In genomic region chr1:81471255-81471654, GRCh38 we compare ENCODE assay signal across 22 cellular contexts.
"Had no signal": no experiment of that assay in that cellular context is flagged by ENCODE, and none has a peak within 500 bp of the region (broad histone marks: within the 10 kb centered on the region; RNA-seq: fewer than 3 reads in every experiment).

No MANE protein-coding gene starts in this region.

- H3K36me3 Mint-ChIP-seq: activated naive CD8-positive, alpha-beta T cell treated with anti-CD3 and anti-CD28 coated beads, Interleukin-2, amount 10 ng/mL, durations not matched to agents 7 days and 5 days had no signal

- H3K27ac Mint-ChIP-seq: activated CD8-positive, alpha-beta T cell treated with anti-CD3 and anti-CD28 coated beads, Interleukin-2, amount 10 ng/mL, durations not matched to agents 7 days and 5 days; activated naive CD8-positive, alpha-beta T cell treated with anti-CD3 and anti-CD28 coated beads, Interleukin-2, amount 10 ng/mL, durations not matched to agents 7 days and 5 days had no signal

- H3K4me1 ChIP-seq: adrenal gland, breast epithelium had no signal

- H3K9ac ChIP-seq: KMS-11 had no signal

- H3K36me3 ChIP-seq: adrenal gland, breast epithelium had no signal

- ATAC-seq: activated CD4-positive, CD25-positive, alpha-beta regulatory T cell treated with anti-CD3 and anti-CD28 coated beads, Interleukin-2, amount 50 U/mL, for 24 hours; activated CD8-positive, alpha-beta T cell treated with anti-CD3 and anti-CD28 coated beads, Interleukin-2, amount 10 ng/mL, durations not matched to agents 7 days and 5 days had no signal

- H3K4me3 ChIP-seq: adrenal gland, breast epithelium had no signal

- H3K27ac ChIP-seq: adrenal gland, breast epithelium, KMS-11 had no signal

- DNase-seq: activated CD4-positive, alpha-beta T cell treated with anti-CD3 and anti-CD28 coated beads for 4 hours; activated CD8-positive, alpha-beta memory T cell treated with anti-CD3 and anti-CD28 coated beads, Interleukin-2, amount 50 U/mL, for 48 hours; activated CD8-positive, alpha-beta T cell treated with anti-CD3 and anti-CD28 coated beads, Interleukin-2, amount 10 ng/mL, durations not matched to agents 7 days and 5 days; activated naive CD4-positive, alpha-beta T cell treated with anti-CD3 and anti-CD28 coated beads, Interleukin-2, amount 50 U/mL, for 16 hours; activated naive CD8-positive, alpha-beta T cell treated with anti-CD3 and anti-CD28 coated beads, Interleukin-2, amount 10 ng/mL, durations not matched to agents 7 days and 5 days; activated T-cell treated with anti-CD3 and anti-CD28 coated beads, Interleukin-2, amount 50 U/mL, for 1 hour; adrenal gland; aorta; caudate nucleus; MM.1S; NCI-H1105 treated with DMSO at 0.1 percent for 48 hours; NCI-H1436 treated with DMSO at 0.1 percent for 48 hours; NCI-H187; NCI-H2081; NCI-H510A treated with DMSO at 0.1 percent for 48 hours; NCI-H69; NK-92 treated with Interleukin-12 subunit alpha and Interleukin-12 subunit beta, amount 100 ng/mL, for 24 hours; SIG-M5; T-helper 1 cell had no signal

- H3K4me3 Mint-ChIP-seq: activated CD8-positive, alpha-beta T cell treated with anti-CD3 and anti-CD28 coated beads, Interleukin-2, amount 10 ng/mL, durations not matched to agents 7 days and 5 days; activated naive CD8-positive, alpha-beta T cell treated with anti-CD3 and anti-CD28 coated beads, Interleukin-2, amount 10 ng/mL, durations not matched to agents 7 days and 5 days had no signal

- H3K9me3 ChIP-seq: adrenal gland, breast epithelium had no signal

- H3K4me2 ChIP-seq: KMS-11 had no signal

- H3K4me1 Mint-ChIP-seq: activated naive CD8-positive, alpha-beta T cell treated with anti-CD3 and anti-CD28 coated beads, Interleukin-2, amount 10 ng/mL, durations not matched to agents 7 days and 5 days had no signal

- H3K27me3 ChIP-seq: adrenal gland, breast epithelium had no signal
